ENCODE assay signal across 12 cellular contexts in genomic region chr6:148611213-148611612, GRCh38.
DNase-seq lines count a peak whose midpoint lies in the region; ATAC-seq, FAIRE-seq and TF ChIP-seq lines count a peak whose summit lies in the region.
"Had no signal": no experiment of that assay in that cellular context is flagged by ENCODE, and none has a peak within 500 bp of the region (broad histone marks: within the 10 kb centered on the region; RNA-seq: fewer than 3 reads in every experiment).

No MANE protein-coding gene starts in this region.

- H3K36me3 ChIP-seq in bronchial epithelial cell (ENCODE audit: control insufficient read depth, insufficient read depth, low read length), result no peaks in the 10 kb centered on the region
- H3K36me3 ChIP-seq: spleen had no signal

- CTCF ChIA-PET in GM10248 (lab: Yijun Ruan, JAX), result no interaction called here

- in situ Hi-C loops in KBM-7 (cut with MboI; ENCODE audit: low pct_unique_long_range_greater_than_20kb, low sequenced_read_pairs), result no loop called here

- no peak for ATAC-seq in HG03045 (IDR thresholded peaks at IDR 0.05; ENCODE audit: unreplicated experiment)

- no peak for FAIRE-seq in bronchial epithelial cell (lab: Jason Lieb, UNC)

- H3K27me3 ChIP-seq in bronchial epithelial cell (ENCODE audit: control insufficient read depth, insufficient read depth, low read length), result no peaks in the 10 kb centered on the region
- H3K27me3 ChIP-seq: spleen had no signal

- TF ChIP-seq CTCF in bronchial epithelial cell (IDR thresholded peaks at IDR 0.05; ENCODE audit: insufficient read depth, low read length, severe bottlenecking) (no peak), GM10248 (IDR thresholded peaks at IDR 0.05; ENCODE audit: control extremely low read depth, extremely low read depth, low read depth, missing control alignments) (no peak)

- DNase-seq in H4 (ENCODE audit: low spot score) (peak; percentile 40), bronchial epithelial cell (ENCODE audit: low read depth) (peak; percentile 15), islet precursor cell (peak; percentile 63), stromal cell of bone marrow (ENCODE audit: low read depth) (peak; percentile 81), KBM-7 (no peak), GM10248 (ENCODE audit: extremely low spot score) (no peak)
- no peak for DNase-seq in activated naive CD4-positive, alpha-beta T cell (lab: John Stamatoyannopoulos, UW)
- DNase-seq: GDM1; NCI-H1048; spleen; stimulated activated naive CD4-positive, alpha-beta T cell treated with Interleukin-2 at 50 U/mL for 16 hours had no signal

- no peak overlapping the region for H3K4me3 ChIP-seq in bronchial epithelial cell (ENCODE audit: low read depth, low read length)
- H3K4me3 ChIP-seq: spleen had no signal

- POLR2A ChIA-PET in GM10248 (lab: Yijun Ruan, JAX), result no interaction called here

Comparison
In these comparisons a context has a peak if more than half of its experiments do, and no peak if none do; other contexts are left out.
1. DNase-seq: peak in H4 (single experiment), bronchial epithelial cell (single experiment), islet precursor cell (single experiment) and stromal cell of bone marrow (single experiment); none in KBM-7 (single experiment), activated naive CD4-positive, alpha-beta T cell (0 of 4) and GM10248 (single experiment).